In the genomic region with DNA sequence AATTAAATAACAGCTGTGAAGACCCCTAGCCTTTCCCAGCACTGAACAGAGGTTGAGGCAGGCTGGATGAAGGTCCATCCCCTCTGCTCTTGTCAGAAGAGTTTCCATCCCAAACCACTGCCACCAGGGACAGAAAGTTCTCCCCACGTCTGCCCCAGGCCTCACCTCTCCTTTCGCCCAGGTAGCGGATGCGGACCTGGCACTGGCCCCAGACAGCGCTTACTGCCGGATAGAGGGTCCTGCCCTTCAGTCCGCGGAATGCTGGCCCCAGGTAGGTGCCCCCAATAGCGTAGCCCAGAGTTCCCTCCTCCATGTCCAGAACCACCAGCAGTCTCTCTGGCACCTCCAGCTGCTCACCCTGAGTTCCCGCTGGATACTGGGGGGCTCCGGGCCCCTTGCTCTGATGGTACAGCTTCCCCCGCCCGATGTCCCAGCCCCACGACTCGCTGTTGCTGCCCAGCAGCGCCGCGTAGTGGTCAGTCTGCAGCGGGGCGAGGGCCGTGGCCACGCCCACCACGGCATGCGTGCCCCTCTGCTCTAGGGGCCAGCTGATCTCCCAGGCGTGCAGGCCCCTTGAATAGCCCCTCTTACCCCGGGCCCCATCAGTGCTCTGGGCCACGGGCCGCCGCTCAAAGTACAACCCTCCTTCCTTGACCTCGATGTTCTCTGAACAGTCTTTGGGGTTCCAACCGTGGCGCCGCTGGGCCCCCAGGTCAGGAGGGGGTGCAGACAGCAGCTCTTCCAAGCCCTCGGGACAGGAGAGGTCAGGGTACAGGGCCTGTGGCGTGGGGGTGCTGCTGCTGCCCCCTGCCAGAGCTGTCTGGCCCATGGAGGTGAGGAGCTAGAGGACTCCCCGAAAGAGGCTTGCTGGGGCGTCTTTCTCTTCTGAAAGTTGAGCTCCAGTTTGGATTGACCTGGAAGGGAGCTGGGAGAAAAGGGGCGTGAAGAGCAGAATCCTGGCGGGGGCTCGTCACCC, we compare ENCODE assay signal across 7 cellular contexts. TPM values are rescaled to one million over a fixed set of nuclear protein-coding genes. Genes with fewer than 3 reads are reported as not detected.
DNase-seq lines count a peak whose midpoint lies in the region; ATAC-seq, FAIRE-seq and TF ChIP-seq lines count a peak whose summit lies in the region.

No MANE protein-coding gene starts in this region.

- ATAC-seq in HG03354 (IDR thresholded peaks at IDR 0.05; ENCODE audit: poor library complexity, severe bottlenecking, unreplicated experiment), result peak; percentile 27
- peak; percentile 60 for ATAC-seq in esophagus mucosa

- H3K27ac Mint-ChIP-seq in activated T-cell treated with anti-CD3 and anti-CD28 coated beads, Interleukin-2, amount 50 U/mL, for 24 hours, result peak overlapping the region; percentile 97

- H3K27me3 Mint-ChIP-seq in activated T-cell treated with anti-CD3 and anti-CD28 coated beads, Interleukin-2, amount 50 U/mL, for 24 hours, result no peaks in the 10 kb centered on the region

- H3K27ac ChIP-seq in muscle layer of duodenum (ENCODE audit: low read length), result peak overlapping the region; percentile 75

- FAIRE-seq in GM12891 (lab: Jason Lieb, UNC), result peak; percentile 93

- H3K4me1 Mint-ChIP-seq in activated T-cell treated with anti-CD3 and anti-CD28 coated beads, Interleukin-2, amount 50 U/mL, for 24 hours (ENCODE audit: low read depth), result peaks cover 52% of the 10 kb centered on the region

- H3K4me1 ChIP-seq in NT2/D1 (ENCODE audit: insufficient read depth, insufficient read length) (peaks cover 28% of the 10 kb centered on the region), muscle layer of duodenum (ENCODE audit: control insufficient read depth in 1 of 2, insufficient read depth in 2 of 2, low read length in 2 of 2) (peaks cover 19 to 43% of the 10 kb centered on the region in 2 donors)

- no peaks in the 10 kb centered on the region for H3K9me3 Mint-ChIP-seq in activated T-cell treated with anti-CD3 and anti-CD28 coated beads, Interleukin-2, amount 50 U/mL, for 24 hours

- H3K4me3 Mint-ChIP-seq in activated T-cell treated with anti-CD3 and anti-CD28 coated beads, Interleukin-2, amount 50 U/mL, for 24 hours, result peak overlapping the region; percentile 95

- peaks cover 85% of the 10 kb centered on the region for H3K36me3 Mint-ChIP-seq in activated T-cell treated with anti-CD3 and anti-CD28 coated beads, Interleukin-2, amount 50 U/mL, for 24 hours (ENCODE audit: low read depth)

- no peaks in the 10 kb centered on the region for H3K9me3 ChIP-seq in NT2/D1 (ENCODE audit: insufficient read depth, low read length)
- H3K9me3 ChIP-seq in muscle layer of duodenum (ENCODE audit: control insufficient read depth in 1 of 2, low read length in 2 of 2), result no peaks in the 10 kb centered on the region

- TF ChIP-seq POLR2A in GM12891 (IDR thresholded peaks at IDR 0.05; ENCODE audit: low read depth, low read length), result 0 out of 2 replicates have a peak, but pooled peaks have one; percentile 24

- peaks cover 56% of the 10 kb centered on the region for H3K36me3 ChIP-seq in NT2/D1 (ENCODE audit: insufficient read depth, insufficient read length, low read length)
- H3K36me3 ChIP-seq in muscle layer of duodenum (ENCODE audit: control insufficient read depth in 1 of 2, insufficient read depth in 2 of 2, low read length in 2 of 2), result peaks cover 10 to 11% of the 10 kb centered on the region in 2 donors

- peak overlapping the region; percentile 99 for H3K9ac ChIP-seq in NT2/D1 (ENCODE audit: insufficient read length, low read depth)

- H3K4me3 ChIP-seq in NT2/D1 (ENCODE audit: insufficient read length, low read depth) (peak overlapping the region; percentile 98), muscle layer of duodenum (ENCODE audit: low read depth in 1 of 2, low read length in 2 of 2) (peak overlapping the region; percentile 86 to 97)

- H3K27me3 ChIP-seq in NT2/D1 (ENCODE audit: insufficient read depth, insufficient read length) (no peaks in the 10 kb centered on the region), muscle layer of duodenum (ENCODE audit: low read depth, low read length) (no peaks in the 10 kb centered on the region)

- DNase-seq in GM12891 (ENCODE audit: insufficient read length, low spot score) (peak; percentile 76), NT2/D1 (ENCODE audit: low read depth, low spot score) (peak; percentile 95)
- peak; percentile 93 for DNase-seq in activated T-cell treated with anti-CD3 and anti-CD28 coated beads, Interleukin-2, amount 50 U/mL, for 24 hours
- DNase-seq in stimulated activated CD8-positive, alpha-beta memory T cell treated with anti-CD3 and anti-CD28 coated beads, Interleukin-7, amount 100 ng/mL, for 24 hours (ENCODE audit: low read depth), result peak; percentile 71

TF ChIP-seq in GM12891, 5 proteins besides CTCF, POLR2A, EP300 and RAD21:
- TF ChIP-seq POLR2AphosphoS5 (IDR thresholded peaks at IDR 0.05; ENCODE audit: low read depth, low read length), result no peak
- TF ChIP-seq SPI1 (IDR thresholded peaks at IDR 0.05; ENCODE audit: low read depth, low read length), result no peak
- no peak for TF ChIP-seq TAF1 (IDR thresholded peaks at IDR 0.05; ENCODE audit: low read depth, low read length)
- TF ChIP-seq POU2F2 (IDR thresholded peaks at IDR 0.05; ENCODE audit: low read depth, low read length), result no peak; the same call in 1 of the 2 replicates
- TF ChIP-seq PAX5 (IDR thresholded peaks at IDR 0.05; ENCODE audit: insufficient read depth, low read length, severe bottlenecking), result no peak
TF ChIP-seq in GM12891: peak in this region for 0.

RNA-seq across cellular contexts. Expression of a gene that starts 0.7 kb away (rescaled TPM):
- polyA plus RNA-seq in GM12891 (2012; ENCODE audit: low read depth, missing spikeins), result 3.4 TPM
- 6.4 TPM for total RNA-seq in esophagus mucosa

RNA-seq across cellular contexts. Expression of a gene that starts 5.0 kb away (rescaled TPM):
- polyA plus RNA-seq in GM12891 (2012; ENCODE audit: low read depth, missing spikeins), result 1,232 TPM
- 629 TPM for total RNA-seq in esophagus mucosa

RNA-seq across cellular contexts. Expression of a gene that starts 20.4 kb away (rescaled TPM):
- polyA plus RNA-seq in GM12891 (2012; ENCODE audit: low read depth, missing spikeins), result 53.3 TPM
- total RNA-seq in esophagus mucosa, result 91.1 TPM

RNA-seq across cellular contexts. Expression of a gene that starts 21.3 kb away (rescaled TPM):
- 45.0 TPM for polyA plus RNA-seq in GM12891 (2012; ENCODE audit: low read depth, missing spikeins)
- 13.9 TPM for total RNA-seq in esophagus mucosa

RNA-seq across cellular contexts. Expression of a gene that starts 31.6 kb away (rescaled TPM):
- polyA plus RNA-seq in GM12891 (2012; ENCODE audit: low read depth, missing spikeins), result 1.3 TPM
- not detected for total RNA-seq in esophagus mucosa

Comparison
In these comparisons a context has a peak if more than half of its experiments do, and no peak if none do; other contexts are left out.
1. Peak in every context shown above with its lines: DNase-seq, ATAC-seq, H3K4me3 ChIP-seq and H3K27ac ChIP-seq.